In the genomic region with DNA sequence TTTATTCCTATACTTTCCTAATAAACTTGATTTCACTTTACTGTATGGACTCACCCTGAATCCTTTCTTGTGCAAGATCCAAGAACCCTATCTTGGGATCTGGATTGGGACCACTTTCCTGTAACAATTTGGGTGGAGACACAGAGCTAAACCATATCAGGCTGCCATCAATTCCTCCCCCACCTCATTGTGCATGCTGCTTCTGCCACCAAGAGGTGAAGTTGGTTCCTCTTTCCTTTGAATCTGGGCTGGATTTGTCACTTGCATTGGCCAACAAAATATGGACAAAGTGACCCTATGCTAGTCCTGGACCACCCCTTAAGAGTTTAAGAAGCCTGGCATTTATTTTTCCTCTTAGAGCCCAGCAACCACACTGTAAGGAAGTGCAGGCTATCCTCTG, we compare ENCODE assay signal across 12 cellular contexts. TPM values are rescaled to one million over a fixed set of nuclear protein-coding genes. Genes with fewer than 3 reads are reported as not detected.
DNase-seq lines count a peak whose midpoint lies in the region; ATAC-seq and TF ChIP-seq lines count a peak whose summit lies in the region.
"Had no signal": no experiment of that assay in that cellular context is flagged by ENCODE, and none has a peak within 500 bp of the region (broad histone marks: within the 10 kb centered on the region; RNA-seq: fewer than 3 reads in every experiment).

No MANE protein-coding gene starts in this region.

- H3K27ac ChIP-seq in heart right ventricle = no peak overlapping the region
- H3K27ac ChIP-seq: epithelial cell of prostate, parathyroid adenoma had no signal

- ATAC-seq in heart right ventricle (peak in 1 of 8 donors; percentile 18), Right ventricle myocardium superior (ENCODE audit: poor library complexity) (no peak), GM21447 (IDR thresholded peaks at IDR 0.05; ENCODE audit: unreplicated experiment) (no peak)

- no peak overlapping the region for H3K27ac Mint-ChIP-seq in type B pancreatic cell

- no peak for DNase-seq in heart right ventricle
- no peak for DNase-seq in Right ventricle myocardium superior
- peak; percentile 63 for DNase-seq in NB4 (ENCODE audit: low read depth)
- DNase-seq in epithelial cell of esophagus (ENCODE audit: low read depth) = peak; percentile 12
- DNase-seq in type B pancreatic cell (ENCODE audit: extremely low spot score, unreplicated experiment) = no peak
- DNase-seq in activated T-cell treated with anti-CD3 and anti-CD28 coated beads, Interleukin-2, amount 50 U/mL, for 1 hour = no peak
- no peak for DNase-seq in NCI-H1694 treated with DMSO at 0.1 percent for 48 hours (lab: John Stamatoyannopoulos, UW)
- DNase-seq: activated naive CD4-positive, alpha-beta T cell treated with anti-CD3 and anti-CD28 coated beads, Interleukin-2, amount 50 U/mL, for 16 hours; KG1 had no signal

- H3K4me3 ChIP-seq in heart right ventricle (no peak overlapping the region), NB4 (ENCODE audit: low read depth, low read length) (no peak overlapping the region), epithelial cell of esophagus (ENCODE audit: low read length) (no peak overlapping the region)

- H3K36me3 ChIP-seq in heart right ventricle = no peaks in the 10 kb centered on the region

- peaks cover 19% of the 10 kb centered on the region for H3K4me1 Mint-ChIP-seq in type B pancreatic cell (ENCODE audit: unreplicated experiment)

- TF ChIP-seq CTCF in heart right ventricle (IDR thresholded peaks at IDR 0.05) (peak in 5 of 9 donors; percentile 15 to 34 (median 24)), NB4 (IDR thresholded peaks at IDR 0.05; ENCODE audit: low read depth, low read length) (peak; percentile 37), epithelial cell of esophagus (IDR thresholded peaks at IDR 0.05; ENCODE audit: insufficient read depth, low read depth, low read length, missing control alignments) (peak; percentile 18), type B pancreatic cell (conservative IDR thresholded peaks at IDR 0.05) (no peak)

- intact Hi-C loops in heart right ventricle (cut with DNase I) (loop anchor here in 1 of 10 donors (10.0 kb wide), 1 partner anchor 387 kb away; no protein-coding TSS in a partner anchor), Right ventricle myocardium superior (cut with DNase I) (no loop called here)

- no peaks in the 10 kb centered on the region for H3K9me3 ChIP-seq in heart right ventricle

- H3K4me3 Mint-ChIP-seq in type B pancreatic cell = no peak overlapping the region

- no peaks in the 10 kb centered on the region for H3K4me1 ChIP-seq in heart right ventricle
- H3K4me1 ChIP-seq: parathyroid adenoma had no signal

- H3K27me3 Mint-ChIP-seq in type B pancreatic cell = peaks cover 80% of the 10 kb centered on the region

- H3K27me3 ChIP-seq in heart right ventricle = peaks cover 0 to 12% (median 3%) of the 10 kb centered on the region in 7 donors

- no peaks in the 10 kb centered on the region for H3K9me3 Mint-ChIP-seq in type B pancreatic cell

- TF ChIP-seq POLR2A in NB4 (IDR thresholded peaks at IDR 0.05; ENCODE audit: extremely low read depth, insufficient read length) = no peak

- H3K36me3 Mint-ChIP-seq in type B pancreatic cell = no peaks in the 10 kb centered on the region

RNA-seq across cellular contexts. Expression of a gene that starts 39.4 kb away (rescaled TPM):
- total RNA-seq in heart right ventricle = 10 to 100 TPM in 1 of 10 donors, 1 to 10 TPM in 9; 3.9 to 11.5 (median 6.9) TPM
- 1 to 10 TPM; 2.9 to 9.9 TPM for polyA plus RNA-seq in heart right ventricle
- total RNA-seq in Right ventricle myocardium superior = 4.5 TPM
- 12.1 and 19.2 TPM in 2 replicates for total RNA-seq in type B pancreatic cell (ENCODE audit: low replicate concordance)

Comparison
In these comparisons a context has a peak if more than half of its experiments do, and no peak if none do; other contexts are left out.
1. DNase-seq: peak in NB4 (single experiment) and epithelial cell of esophagus (single experiment); none in heart right ventricle (0 of 2), Right ventricle myocardium superior (single experiment), type B pancreatic cell (single experiment), activated T-cell treated with anti-CD3 and anti-CD28 coated beads, Interleukin-2, amount 50 U/mL, for 1 hour (single experiment) and NCI-H1694 treated with DMSO at 0.1 percent for 48 hours (single experiment).